Comparison of ENCODE assay signal across 1 cellular context in the genomic region with DNA sequence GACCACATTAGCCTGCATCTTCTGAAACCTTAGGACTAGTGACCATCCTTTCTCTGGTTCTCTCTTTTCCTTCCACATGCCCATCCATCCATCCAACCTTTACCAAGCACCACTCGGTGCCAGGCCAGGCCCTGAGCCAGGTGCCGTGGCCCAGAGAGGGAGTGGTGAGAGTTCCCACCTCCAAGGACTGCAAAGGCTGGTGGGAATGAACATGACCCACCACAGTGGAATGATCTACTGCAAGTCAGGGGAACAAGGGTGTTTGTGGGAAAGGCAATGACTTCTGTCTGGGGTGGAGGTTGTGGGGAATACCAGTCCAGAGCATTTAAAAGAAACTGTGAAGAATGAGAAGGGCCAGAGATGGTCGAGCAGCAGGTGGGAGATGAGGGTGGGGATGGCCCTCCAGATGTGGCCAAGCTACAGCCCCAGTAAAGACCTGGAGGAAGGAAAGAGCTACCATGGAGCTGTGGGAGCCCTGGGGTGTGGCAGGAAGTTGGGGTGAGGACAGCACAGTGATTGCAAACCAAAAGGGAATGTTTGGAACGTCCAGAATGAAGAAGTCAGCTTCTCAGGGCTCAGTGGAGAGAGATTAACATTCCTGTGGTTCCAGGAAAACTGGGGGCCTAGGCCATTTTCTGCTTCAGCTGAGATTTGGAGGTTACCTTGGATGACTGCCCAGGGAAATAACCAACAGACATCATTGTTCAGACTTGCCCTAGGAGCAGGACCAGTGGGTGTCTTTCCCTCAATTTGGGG.
TF ChIP-seq lines count a peak whose summit lies in the region.

No MANE protein-coding gene starts in this region.

TF ChIP-seq in Ishikawa, 13 proteins besides CTCF, POLR2A, EP300 and RAD21 (continued from another document):
- TF ChIP-seq, protein P1, sequence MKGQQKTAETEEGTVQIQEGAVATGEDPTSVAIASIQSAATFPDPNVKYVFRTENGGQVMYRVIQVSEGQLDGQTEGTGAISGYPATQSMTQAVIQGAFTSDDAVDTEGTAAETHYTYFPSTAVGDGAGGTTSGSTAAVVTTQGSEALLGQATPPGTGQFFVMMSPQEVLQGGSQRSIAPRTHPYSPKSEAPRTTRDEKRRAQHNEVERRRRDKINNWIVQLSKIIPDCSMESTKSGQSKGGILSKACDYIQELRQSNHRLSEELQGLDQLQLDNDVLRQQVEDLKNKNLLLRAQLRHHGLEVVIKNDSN (IDR thresholded peaks at IDR 0.05): no peak
- TF ChIP-seq CEBPB (IDR thresholded peaks at IDR 0.05): peak; percentile 87
